13 cellular contexts compared by ENCODE assay signal in genomic region chr11:64571410-64572091, GRCh38.
A peak's percentile ranks its signal among the peaks of the same experiment; 100 is the strongest.
DNase-seq lines count a peak whose midpoint lies in the region; TF ChIP-seq lines count a peak whose summit lies in the region.
"Had no signal": no experiment of that assay in that cellular context is flagged by ENCODE, and none has a peak within 500 bp of the region (broad histone marks: within the 10 kb centered on the region; RNA-seq: fewer than 3 reads in every experiment).

No MANE protein-coding gene starts in this region.

- TF ChIP-seq CTCF in retinal pigment epithelial cell (conservative IDR thresholded peaks at IDR 0.05; ENCODE audit: low read depth, low read length): no peak

- H3K4me3 ChIP-seq in retinal pigment epithelial cell (ENCODE audit: low read length): no peak overlapping the region
- H3K4me3 ChIP-seq: tibial nerve had no signal

- intact Hi-C loops in head of caudate nucleus (cut with DNase I): no loop called here

- peak; percentile 3 for DNase-seq in SIG-M5 treated with dmso at 0.1 percent for 504 hours (lab: John Stamatoyannopoulos, UW; ENCODE audit: unreplicated experiment)
- DNase-seq in SIG-M5 (lab: John Stamatoyannopoulos, UW): no peak
- DNase-seq in SW480 (ENCODE audit: low spot score): peak; percentile 85
- DNase-seq in head of caudate nucleus: peak in 26 of 42 donors; percentile 21 to 67 (median 38)
- peak; percentile 15 for DNase-seq in retinal pigment epithelial cell (ENCODE audit: low read depth)
- no peak for DNase-seq in NK-92 treated with Interleukin-12 subunit alpha and Interleukin-12 subunit beta, amount 100 ng/mL, for 24 hours (lab: John Stamatoyannopoulos, UW)
- DNase-seq in NCI-H510A (lab: John Stamatoyannopoulos, UW): no peak
- DNase-seq in DMS79 treated with DMSO at 0.1 percent for 48 hours (lab: John Stamatoyannopoulos, UW): no peak
- DNase-seq: ACHN; activated CD4-positive, alpha-beta T cell treated with anti-CD3 and anti-CD28 coated beads, Interleukin-2, amount 50 U/mL, for 1 hour; Karpas-422; NCI-H187 treated with DMSO at 0.1 percent for 48 hours had no signal

Comparison
In these comparisons a context has a peak if more than half of its experiments do, and no peak if none do; other contexts are left out.
1. DNase-seq: peak in SIG-M5 treated with dmso at 0.1 percent for 504 hours (single experiment), SW480 (single experiment), head of caudate nucleus (26 of 42) and retinal pigment epithelial cell (single experiment); none in SIG-M5 (single experiment), NK-92 treated with Interleukin-12 subunit alpha and Interleukin-12 subunit beta, amount 100 ng/mL, for 24 hours (single experiment), NCI-H510A (single experiment) and DMS79 treated with DMSO at 0.1 percent for 48 hours (single experiment).